Comparison of ENCODE assay signal across 8 cellular contexts in the genomic region with DNA sequence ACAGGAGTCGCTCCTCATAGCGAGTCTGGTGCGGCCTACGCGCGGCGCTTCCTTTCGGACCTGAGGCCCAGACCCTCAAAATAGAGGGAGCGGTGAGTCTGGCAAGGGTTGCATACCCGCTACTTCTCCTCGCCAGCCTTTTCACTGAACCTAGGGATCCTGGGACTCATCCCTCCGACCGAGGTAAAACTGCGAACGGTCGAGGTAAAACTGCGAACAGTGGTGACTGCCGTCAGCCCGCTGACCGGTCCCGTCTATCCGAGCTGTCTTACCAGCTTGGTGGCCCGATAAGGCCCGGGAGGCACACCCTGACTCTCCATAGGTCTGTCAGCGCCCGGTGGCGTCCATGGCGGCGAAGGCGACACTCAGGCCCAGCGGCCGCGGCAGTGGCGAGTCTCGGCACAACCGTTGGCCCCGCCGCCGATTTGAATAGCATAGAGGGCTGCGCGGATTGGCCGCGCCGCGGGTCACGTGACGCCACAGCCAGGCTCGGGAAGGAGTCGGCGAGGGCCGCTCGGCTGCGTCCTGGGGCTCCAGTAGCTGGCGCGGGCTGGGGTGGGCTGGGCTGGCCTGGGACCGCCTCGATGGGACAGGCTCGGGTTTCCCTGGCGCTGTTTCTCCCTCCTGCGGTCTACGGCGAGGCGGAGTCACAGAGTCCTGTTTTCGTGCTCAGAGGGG.
DNase-seq lines count a peak whose midpoint lies in the region; ATAC-seq, FAIRE-seq and TF ChIP-seq lines count a peak whose summit lies in the region.

TSS of gene DEPDC1 (minus strand) at position 403 of the 678 bp plus-strand sequence. CDS start at position 320, 83 bp downstream.

- H3K4me3 Mint-ChIP-seq in nephron = peak within 1 kb of the TSS; percentile 95 to 96 (median 95)

- peak within 1 kb of the TSS; percentile 63 for H3K4me2 ChIP-seq in KMS-11

- ATAC-seq in GM21737 (IDR thresholded peaks at IDR 0.05; ENCODE audit: unreplicated experiment) = peak; percentile 96
- peak; percentile 99 for ATAC-seq in stimulated activated naive CD8-positive, alpha-beta T cell treated with anti-CD3 and anti-CD28 coated beads, Interleukin-15, Interleukin-2, amounts not matched to agents 100 U/mL and 50 U/mL, for 24 hours

- H3K27me3 ChIP-seq in KMS-11 (ENCODE audit: insufficient read depth, low read depth) = no peaks in the 10 kb centered on the region

- peaks cover 5% of the 10 kb centered on the region for H3K9me3 Mint-ChIP-seq in nephron

- TF ChIP-seq CTCF in KMS-11 (conservative IDR thresholded peaks at IDR 0.05; ENCODE audit: low read depth, low read length) = no peak
- TF ChIP-seq CTCF in fibroblast of pulmonary artery (IDR thresholded peaks at IDR 0.05; ENCODE audit: low read length, missing control alignments) = peak; percentile 7
- TF ChIP-seq CTCF in nephron (IDR thresholded peaks at IDR 0.05; ENCODE audit: unreplicated experiment in 3 of 3) = no peak

- peak within 1 kb of the TSS; percentile 51 to 87 (median 84) for H3K27ac Mint-ChIP-seq in nephron

- H4K20me1 ChIP-seq in KMS-11 (ENCODE audit: insufficient read depth) = no peaks in the 10 kb centered on the region

- peaks cover 12% of the 10 kb centered on the region for H3K4me1 ChIP-seq in KMS-11 (ENCODE audit: low read depth, poor library complexity, severe bottlenecking)

- H3K27me3 Mint-ChIP-seq in nephron (ENCODE audit: low read depth) = peaks cover 6% of the 10 kb centered on the region

- peaks cover 18% of the 10 kb centered on the region; the same call in 1 of the 2 replicates for H3K79me2 ChIP-seq in KMS-11 (ENCODE audit: insufficient read depth, low read depth)

- peak within 1 kb of the TSS; percentile 62 for H2AFZ ChIP-seq in KMS-11 (ENCODE audit: low read depth)

- peak; percentile 60 for FAIRE-seq in RCC 7860 (lab: Jason Lieb, UNC)

- H3K36me3 ChIP-seq in KMS-11 (ENCODE audit: insufficient read depth) = no peaks in the 10 kb centered on the region

- H3K36me3 Mint-ChIP-seq in nephron (ENCODE audit: low read depth) = peaks cover 6% of the 10 kb centered on the region

- H3K4me1 Mint-ChIP-seq in nephron = peaks cover 26% of the 10 kb centered on the region

- H3K9ac ChIP-seq in KMS-11 = peak within 1 kb of the TSS; percentile 95

- H3K27ac ChIP-seq in KMS-11 = peak within 1 kb of the TSS; percentile 75

- H3K4me3 ChIP-seq in KMS-11 (IDR thresholded peaks at IDR 0.05; ENCODE audit: insufficient read depth, low read depth, low read length) (peak within 1 kb of the TSS; percentile 56), fibroblast of pulmonary artery (replicated peaks; ENCODE audit: low read depth, low read length) (peak within 1 kb of the TSS; percentile 88)

- DNase-seq in DMS79 treated with DMSO at 0.1 percent for 48 hours (lab: John Stamatoyannopoulos, UW) (peak; percentile 83), RCC 7860 (ENCODE audit: low spot score) (peak; percentile 90), fibroblast of pulmonary artery (ENCODE audit: low read depth) (peak; percentile 94)
- DNase-seq in activated T-helper 1 cell treated with anti-CD3 and anti-CD28 coated beads, Interleukin-2, amount 50 U/mL, for 16 hours (ENCODE audit: low read depth in 1 of 2, low spot score in 1 of 2) = peak; percentile 37 to 41
- peak; percentile 83 for DNase-seq in stimulated activated naive CD8-positive, alpha-beta T cell treated with anti-CD3 and anti-CD28 coated beads, Interleukin-15, Interleukin-2, amounts not matched to agents 100 U/mL and 50 U/mL, for 24 hours

Comparison
In these comparisons a context has a peak if more than half of its experiments do, and no peak if none do; other contexts are left out.
1. Peak in every context shown above with its lines: DNase-seq, ATAC-seq, H3K4me3 ChIP-seq and H3K27ac ChIP-seq.
2. DNase-seq: peak in every context shown above with its lines; median percentile 94 in fibroblast of pulmonary artery; 90 in RCC 7860; 83 in DMS79 treated with DMSO at 0.1 percent for 48 hours; 83 in stimulated activated naive CD8-positive, alpha-beta T cell treated with anti-CD3 and anti-CD28 coated beads, Interleukin-15, Interleukin-2, amounts not matched to agents 100 U/mL and 50 U/mL, for 24 hours; 39 in activated T-helper 1 cell treated with anti-CD3 and anti-CD28 coated beads, Interleukin-2, amount 50 U/mL, for 16 hours.